15 cellular contexts compared by ENCODE assay signal in genomic region chr10:81021428-81022129, GRCh38.
DNase-seq lines count a peak whose midpoint lies in the region; ATAC-seq lines count a peak whose summit lies in the region.
"Had no signal": no experiment of that assay in that cellular context is flagged by ENCODE, and none has a peak within 500 bp of the region (broad histone marks: within the 10 kb centered on the region; RNA-seq: fewer than 3 reads in every experiment).

No MANE protein-coding gene starts in this region.

- peak; percentile 95 for DNase-seq in MV-4-11 (lab: John Stamatoyannopoulos, UW)
- peak; percentile 11 for DNase-seq in pons (ENCODE audit: low spot score)
- DNase-seq in kidney tubule cell (ENCODE audit: low spot score) = no peak
- no peak for DNase-seq in NCI-H774 (lab: John Stamatoyannopoulos, UW)
- DNase-seq: activated B cell treated with CpG ODN at 0.5 μM for 24 hours; activated T-cell treated with anti-CD3 and anti-CD28 coated beads, Interleukin-2, amount 50 U/mL, for 72 hours; Calu3; H9; hippocampal formation; NCI-H1694 treated with DMSO at 0.1 percent for 48 hours; NCI-H226; NK-92 treated with Interleukin-12 subunit alpha and Interleukin-12 subunit beta, amount 100 ng/mL, for 24 hours had no signal

- ATAC-seq in GM18858 (IDR thresholded peaks at IDR 0.05; ENCODE audit: unreplicated experiment) = peak; percentile 39
- ATAC-seq in HG02642 (IDR thresholded peaks at IDR 0.05; ENCODE audit: poor library complexity, unreplicated experiment) = peak; percentile 39
- ATAC-seq in HG03469 (IDR thresholded peaks at IDR 0.05; ENCODE audit: unreplicated experiment) = no peak
- ATAC-seq: activated T-cell treated with anti-CD3 and anti-CD28 coated beads, Interleukin-2, amount 50 U/mL, for 72 hours had no signal

Comparison
In these comparisons a context has a peak if more than half of its experiments do, and no peak if none do; other contexts are left out.
1. DNase-seq: peak in MV-4-11 (single experiment) and pons (single experiment); none in kidney tubule cell (single experiment) and NCI-H774 (single experiment).